In the genomic region with DNA sequence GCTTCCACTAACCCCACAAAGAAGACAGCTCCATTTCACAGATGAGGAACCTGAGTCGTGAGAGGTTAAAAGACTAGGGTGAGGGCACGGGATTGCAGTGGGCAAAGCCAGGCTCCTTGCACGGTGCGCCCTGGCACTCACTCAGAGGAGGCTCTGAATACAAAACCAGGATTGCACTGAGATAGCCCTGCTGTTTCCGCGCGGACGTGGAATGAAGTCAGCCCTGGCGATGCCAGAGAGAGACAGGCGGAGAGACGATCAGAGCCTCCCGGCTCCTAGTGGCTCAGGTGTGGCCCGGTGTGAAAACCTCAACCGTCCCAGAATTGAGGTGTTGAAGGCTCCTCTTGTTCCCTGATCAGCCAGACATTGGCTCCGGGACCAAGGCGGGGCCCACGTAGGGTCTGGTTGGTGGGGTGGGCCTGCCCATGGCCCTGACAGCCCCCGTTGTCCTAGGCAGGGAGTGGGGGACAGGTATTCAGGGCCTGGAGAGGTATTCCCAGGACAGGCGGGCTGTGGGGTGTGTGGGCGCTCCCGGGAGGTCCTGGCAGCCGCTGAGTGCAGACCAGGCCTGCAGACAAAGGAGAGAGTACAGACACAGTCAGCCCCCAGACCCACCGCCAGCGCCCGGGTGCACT, we compare ENCODE assay signal across 19 cellular contexts. TPM values are rescaled to one million over a fixed set of nuclear protein-coding genes. Genes with fewer than 3 reads are reported as not detected.
DNase-seq lines count a peak whose midpoint lies in the region; ATAC-seq, FAIRE-seq and TF ChIP-seq lines count a peak whose summit lies in the region.
"Had no signal": no experiment of that assay in that cellular context is flagged by ENCODE, and none has a peak within 500 bp of the region (broad histone marks: within the 10 kb centered on the region; RNA-seq: fewer than 3 reads in every experiment).

No MANE protein-coding gene starts in this region.

- H3K4me1 ChIP-seq in HUES48 (ENCODE audit: control insufficient read depth, insufficient read depth, low read length): peaks cover 56% of the 10 kb centered on the region
- H3K4me1 ChIP-seq in SJCRH30: peaks cover 64% of the 10 kb centered on the region
- H3K4me1 ChIP-seq in A673 (ENCODE audit: insufficient read depth, low read length, poor library complexity, severe bottlenecking): peaks cover 14% of the 10 kb centered on the region

- intact Hi-C loops in A673 (cut with micrococcal nuclease; ENCODE audit: unreplicated experiment): no loop called here

- no TSS peak for BruUV-seq in A673 (replicated peaks; lab: Mats Ljungman, UMichigan)

- FAIRE-seq in urothelium cell line (lab: Jason Lieb, UNC): peak; percentile 37

- H3K27me3 Mint-ChIP-seq in neural crest cell (ENCODE audit: low read depth): no peaks in the 10 kb centered on the region

- H3K4me1 Mint-ChIP-seq in neural crest cell: peaks cover 71% of the 10 kb centered on the region

- no peaks in the 10 kb centered on the region for H3K36me3 ChIP-seq in HUES48 (ENCODE audit: control insufficient read depth, insufficient read depth, low read length)
- no peaks in the 10 kb centered on the region for H3K36me3 ChIP-seq in SJCRH30
- H3K36me3 ChIP-seq in A673 (ENCODE audit: insufficient read depth, low read length, poor library complexity, severe bottlenecking): no peaks in the 10 kb centered on the region
- H3K36me3 ChIP-seq: BLaER1 had no signal

- peak overlapping the region; percentile 45 for H3K27ac Mint-ChIP-seq in neural crest cell (ENCODE audit: unreplicated experiment)
- H3K27ac Mint-ChIP-seq: CD8-positive, alpha-beta memory T cell had no signal

- no peak for TF ChIP-seq CTCF in neural crest cell (conservative IDR thresholded peaks at IDR 0.05)
- no peak for TF ChIP-seq CTCF in A673 (conservative IDR thresholded peaks at IDR 0.05; ENCODE audit: low read depth, low read length)

- POLR2A ChIA-PET in A673 (lab: Charles Lee; ENCODE audit: low non-redundant PET): no interaction called here

- no peak overlapping the region for H3K4me3 ChIP-seq in HUES48 (ENCODE audit: low read depth, low read length)
- no peak overlapping the region for H3K4me3 ChIP-seq in SJCRH30
- no peak overlapping the region for H3K4me3 ChIP-seq in A673 (ENCODE audit: low read depth, low read length, poor library complexity, severe bottlenecking)
- H3K4me3 ChIP-seq: BLaER1, GM23248 had no signal

- no peaks in the 10 kb centered on the region for H3K36me3 Mint-ChIP-seq in neural crest cell (ENCODE audit: low read depth)
- H3K36me3 Mint-ChIP-seq: CD8-positive, alpha-beta memory T cell had no signal

- CTCF ChIA-PET in A673 (lab: Charles Lee): no interaction called here

- H3K9ac ChIP-seq in HUES48 (ENCODE audit: low read depth, low read length): no peak overlapping the region
- H3K9ac ChIP-seq: BLaER1, GM23248 had no signal

- no peak for ATAC-seq in esophagus mucosa
- ATAC-seq: PC-3 had no signal

- H3K27ac ChIP-seq in HUES48 (ENCODE audit: low read depth, low read length) (peak overlapping the region; percentile 52), SJCRH30 (peak overlapping the region; percentile 76; the same call in 1 of the 2 replicates), A673 (ENCODE audit: low read depth, low read length, poor library complexity, severe bottlenecking) (no peak overlapping the region)
- H3K27ac ChIP-seq: BLaER1, GM23248 had no signal

- H3K9me3 ChIP-seq in HUES48 (ENCODE audit: control insufficient read depth, insufficient read depth, low read length) (no peaks in the 10 kb centered on the region), SJCRH30 (replicated peaks) (no peaks in the 10 kb centered on the region), A673 (ENCODE audit: low read depth, low read length, poor library complexity, severe bottlenecking) (no peaks in the 10 kb centered on the region)
- H3K9me3 ChIP-seq: BLaER1 had no signal

- no peak for DNase-seq in SJCRH30
- DNase-seq in neural crest cell (ENCODE audit: low read depth, low spot score): no peak
- DNase-seq in urothelium cell line (ENCODE audit: low spot score): no peak
- DNase-seq in RKO (ENCODE audit: low spot score): no peak
- no peak for DNase-seq in GOT3 (lab: John Stamatoyannopoulos, UW)
- no peak for DNase-seq in A673 (ENCODE audit: low spot score)
- DNase-seq: GM23248, KBM-7, NCI-H1048, NCI-H1694 treated with DMSO at 0.1 percent for 48 hours, NCI-H345, NCI-H526 treated with DMSO at 0.1 percent for 48 hours, PC-3, SHP77 treated with DMSO at 0.1 percent for 48 hours had no signal

- H3K9me3 Mint-ChIP-seq in neural crest cell: no peaks in the 10 kb centered on the region
- H3K9me3 Mint-ChIP-seq: CD8-positive, alpha-beta memory T cell had no signal

- H3K27me3 ChIP-seq in HUES48 (ENCODE audit: control insufficient read depth, insufficient read depth, low read length): 0 out of 2 replicates have a peak, but pooled peaks cover 8% of the 10 kb centered on the region
- no peaks in the 10 kb centered on the region for H3K27me3 ChIP-seq in SJCRH30
- H3K27me3 ChIP-seq in A673 (replicated peaks; ENCODE audit: insufficient read depth, low read depth, low read length, poor library complexity): no peaks in the 10 kb centered on the region
- H3K27me3 ChIP-seq: BLaER1 had no signal

- H3K4me3 Mint-ChIP-seq in neural crest cell: no peak overlapping the region
- H3K4me3 Mint-ChIP-seq: CD8-positive, alpha-beta memory T cell had no signal

RNA-seq across cellular contexts. Expression of gene LINC01488, which starts 43.1 kb away (rescaled TPM):
- not detected in 2 replicates for total RNA-seq in SJCRH30 (2014; rRNA removed; shearing (Covaris generic))
- total RNA-seq in neural crest cell (0.11 TPM in 1 of 2 replicates, not detected in the other), A673 (2021) (not detected in 2 replicates), esophagus mucosa (not detected)
- total RNA-seq: CD8-positive, alpha-beta memory T cell; Daoy; GM23248; PC-3 had no signal
